ENCODE assay signal across 37 cellular contexts in genomic region chr2:32723467-32724079, GRCh38.
DNase-seq lines count a peak whose midpoint lies in the region; ATAC-seq, FAIRE-seq and TF ChIP-seq lines count a peak whose summit lies in the region.
"Had no signal": no experiment of that assay in that cellular context is flagged by ENCODE, and none has a peak within 500 bp of the region (broad histone marks: within the 10 kb centered on the region; RNA-seq: fewer than 3 reads in every experiment).

No MANE protein-coding gene starts in this region.

- no peak overlapping the region for H2AFZ ChIP-seq in HepG2 (ENCODE audit: low read length)

- TF ChIP-seq EP300 in HepG2 (IDR thresholded peaks at IDR 0.05; ENCODE audit: low read depth in 2 of 2, low read length in 2 of 2) = no peak
- no peak for TF ChIP-seq EP300 in HepG2 (CRISPR knock-in tag; IDR thresholded peaks at IDR 0.05; ENCODE audit: borderline replicate concordance)

- H3K9me3 Mint-ChIP-seq in naive B cell = peaks cover 3 to 10% (median 6%) of the 10 kb centered on the region in 7 donors

- H3K4me1 ChIP-seq in HepG2 (ENCODE audit: insufficient read depth, low read length) (no peaks in the 10 kb centered on the region), right lobe of liver (peaks cover 0 to 11% (median 2%) of the 10 kb centered on the region in 4 donors), A673 (ENCODE audit: insufficient read depth, low read length, poor library complexity, severe bottlenecking) (peaks cover 10% of the 10 kb centered on the region)
- H3K4me1 ChIP-seq: A549; BE2C; BLaER1; BLaER1 treated with 17β-estradiol and CSF1 and Interleukin-3, amounts not matched to agents 10 nM and 100 nM; Caco-2 had no signal

- peaks cover 2 to 12% (median 12%) of the 10 kb centered on the region in 3 donors for H3K4me1 Mint-ChIP-seq in naive B cell
- H3K4me1 Mint-ChIP-seq: B cell, CD14-positive monocyte had no signal

- FAIRE-seq in HepG2 (lab: Jason Lieb, UNC) = no peak
- FAIRE-seq: A204.1, A549, D721Med had no signal

- no peaks in the 10 kb centered on the region for H4K20me1 ChIP-seq in HepG2 (ENCODE audit: insufficient read depth, low read length)
- H4K20me1 ChIP-seq: BLaER1; BLaER1 treated with 17β-estradiol and CSF1 and Interleukin-3, amounts not matched to agents 10 nM and 100 nM had no signal

- no peaks in the 10 kb centered on the region for H3K9me3 ChIP-seq in HepG2 (ENCODE audit: low read length)
- no peaks in the 10 kb centered on the region for H3K9me3 ChIP-seq in right lobe of liver
- no peaks in the 10 kb centered on the region for H3K9me3 ChIP-seq in A673 (ENCODE audit: low read depth, low read length, poor library complexity, severe bottlenecking)
- H3K9me3 ChIP-seq in SK-N-MC (ENCODE audit: low read depth, low read length) = no peaks in the 10 kb centered on the region
- H3K9me3 ChIP-seq: A549, BE2C, Caco-2 had no signal

- H3K4me3 ChIP-seq in HepG2 (replicated peaks in 1 of 3; ENCODE audit: insufficient read depth in 1 of 3, low read depth in 2 of 3, low read length in 3 of 3) = no peak overlapping the region
- no peak overlapping the region for H3K4me3 ChIP-seq in right lobe of liver
- no peak overlapping the region for H3K4me3 ChIP-seq in A673 (ENCODE audit: low read depth, low read length, poor library complexity, severe bottlenecking)
- H3K4me3 ChIP-seq in SK-N-MC = 0 out of 2 replicates have a peak overlapping the region, but pooled peaks have one; percentile 20
- H3K4me3 ChIP-seq: A549; BLaER1; BLaER1 treated with 17β-estradiol and CSF1 and Interleukin-3, amounts not matched to agents 10 nM and 100 nM had no signal

- DNase-seq in HepG2 (ENCODE audit: low spot score) = no peak
- DNase-seq in right lobe of liver = no peak
- peak; percentile 57 for DNase-seq in A673 (ENCODE audit: low spot score)
- DNase-seq in SK-N-MC (ENCODE audit: low read depth, low spot score) = no peak
- DNase-seq in naive B cell = no peak
- DNase-seq in stimulated activated naive CD8-positive, alpha-beta T cell treated with anti-CD3 and anti-CD28 coated beads, Interleukin-15, Interleukin-2, amounts not matched to agents 100 U/mL and 50 U/mL, for 24 hours = no peak
- DNase-seq in cerebellar cortex (ENCODE audit: low spot score) = no peak
- DNase-seq: 8988T; ACHN; AML-193; BE2C; C1 segment of cervical spinal cord; Caco-2; Calu3; CD4-positive, alpha-beta memory T cell; CD4-positive, alpha-beta T cell; CD4-positive, CD25-positive, alpha-beta regulatory T cell; CD8-positive, alpha-beta memory T cell; CD8-positive, alpha-beta T cell; COR-L47; DMS 273 treated with DMSO at 0.1 percent for 48 hours; DMS153; DMS53; DMS79; DMS79 treated with DMSO at 0.1 percent for 48 hours; DND-41; EL had no signal

- WGBS in HepG2 (ENCODE audit: low lambda C conversion rate) = 95% methylated on average over 3 of the region's 3 CpGs
- 83% methylated on average over 1 of the region's 3 CpGs for WGBS in right lobe of liver (ENCODE audit: insufficient coverage, low coverage, low lambda C conversion rate, missing lambda C conversion rate)

- no peak for TF ChIP-seq RAD21 in HepG2 (CRISPR knock-in tag; IDR thresholded peaks at IDR 0.05)

- no peaks in the 10 kb centered on the region for H3K27me3 Mint-ChIP-seq in naive B cell
- H3K27me3 Mint-ChIP-seq: B cell; CD4-positive, alpha-beta memory T cell; CD4-positive, alpha-beta T cell; CD4-positive, CD25-positive, alpha-beta regulatory T cell; CD8-positive, alpha-beta memory T cell had no signal

- no peak for TF ChIP-seq POLR2A in HepG2 (IDR thresholded peaks at IDR 0.05; ENCODE audit: insufficient read depth in 1 of 2, low read depth in 2 of 2, low read length in 2 of 2)
- TF ChIP-seq POLR2A in right lobe of liver (IDR thresholded peaks at IDR 0.05) = no peak

- H3K4me3 Mint-ChIP-seq in naive B cell = peak overlapping the region in 1 of 8 donors; percentile 29
- H3K4me3 Mint-ChIP-seq: B cell; CD14-positive monocyte; CD4-positive, alpha-beta memory T cell; CD4-positive, alpha-beta T cell; CD8-positive, alpha-beta T cell had no signal

- H3K79me2 ChIP-seq in HepG2 (ENCODE audit: insufficient read depth, low read length) = no peaks in the 10 kb centered on the region

- TF ChIP-seq CTCF in HepG2 (CRISPR knock-in tag; IDR thresholded peaks at IDR 0.05) (no peak), right lobe of liver (IDR thresholded peaks at IDR 0.05) (no peak), A673 (conservative IDR thresholded peaks at IDR 0.05; ENCODE audit: low read depth, low read length) (no peak)

- H3K9ac ChIP-seq in HepG2 (ENCODE audit: insufficient read depth, low read depth, low read length) (no peak overlapping the region), SK-N-MC (ENCODE audit: insufficient read length) (no peak overlapping the region)
- H3K9ac ChIP-seq: BLaER1; BLaER1 treated with 17β-estradiol and CSF1 and Interleukin-3, amounts not matched to agents 10 nM and 100 nM had no signal

- H3K27ac Mint-ChIP-seq in naive B cell = peak overlapping the region in 4 of 6 donors; percentile 11 to 97 (median 72)
- H3K27ac Mint-ChIP-seq: B cell; CD4-positive, alpha-beta memory T cell; CD4-positive, alpha-beta T cell; CD8-positive, alpha-beta memory T cell; CD8-positive, alpha-beta T cell had no signal

- H3K4me2 ChIP-seq in HepG2 (ENCODE audit: low read depth, low read length) = no peak overlapping the region
- H3K4me2 ChIP-seq: A549; BLaER1; BLaER1 treated with 17β-estradiol and CSF1 and Interleukin-3, amounts not matched to agents 10 nM and 100 nM had no signal

- no peak for ATAC-seq in HepG2
- no peak for ATAC-seq in right lobe of liver
- no peak for ATAC-seq in naive B cell (ENCODE audit: low read depth in 2 of 2)
- ATAC-seq in stimulated activated naive CD8-positive, alpha-beta T cell treated with anti-CD3 and anti-CD28 coated beads, Interleukin-15, Interleukin-2, amounts not matched to agents 100 U/mL and 50 U/mL, for 24 hours = no peak
- no peak for ATAC-seq in GM19023 (IDR thresholded peaks at IDR 0.05; ENCODE audit: unreplicated experiment)
- ATAC-seq: A549; CD8-positive, alpha-beta T cell had no signal

- H3K36me3 Mint-ChIP-seq in naive B cell = peaks cover 47 to 48% of the 10 kb centered on the region in 2 donors

- H3K36me3 ChIP-seq in HepG2 (replicated peaks in 1 of 2; ENCODE audit: control insufficient read depth in 1 of 2, insufficient read depth in 2 of 2, low read length in 2 of 2) = peaks cover 5 to 30% of the 10 kb centered on the region in 2 experiments
- no peaks in the 10 kb centered on the region for H3K36me3 ChIP-seq in right lobe of liver
- H3K36me3 ChIP-seq in A673 (ENCODE audit: insufficient read depth, low read length, poor library complexity, severe bottlenecking) = no peaks in the 10 kb centered on the region
- peaks cover 16% of the 10 kb centered on the region for H3K36me3 ChIP-seq in SK-N-MC (ENCODE audit: insufficient read depth, low read length)
- H3K36me3 ChIP-seq: BE2C had no signal

- H3K27me3 ChIP-seq in HepG2 (ENCODE audit: control insufficient read depth in 1 of 2, insufficient read depth in 2 of 2, low read length in 2 of 2) (no peaks in the 10 kb centered on the region), right lobe of liver (no peaks in the 10 kb centered on the region), A673 (replicated peaks; ENCODE audit: insufficient read depth, low read depth, low read length, poor library complexity) (no peaks in the 10 kb centered on the region)
- H3K27me3 ChIP-seq: BE2C; BLaER1; BLaER1 treated with 17β-estradiol and CSF1 and Interleukin-3, amounts not matched to agents 10 nM and 100 nM had no signal

- CTCF ChIA-PET in HepG2 (lab: Yijun Ruan, JAX; ENCODE audit: low intra/inter-chr PET ratio, low total read pairs) = no interaction called here
- CTCF ChIA-PET in A673 (lab: Charles Lee) = interaction anchor here (0.6 to 0.7 kb wide), 2 partner anchors 41 to 519 kb away, joined by 3 to 10 read pairs; no protein-coding TSS in a partner anchor

- H3K27ac ChIP-seq in HepG2 (ENCODE audit: extremely low read length, insufficient read depth, low read length) = no peak overlapping the region
- no peak overlapping the region for H3K27ac ChIP-seq in right lobe of liver
- peak overlapping the region; percentile 26 for H3K27ac ChIP-seq in A673 (ENCODE audit: low read depth, low read length, poor library complexity, severe bottlenecking)
- H3K27ac ChIP-seq in SK-N-MC = peak overlapping the region; percentile 84
- H3K27ac ChIP-seq: 22Rv1; A549; BLaER1; BLaER1 treated with 17β-estradiol and CSF1 and Interleukin-3, amounts not matched to agents 10 nM and 100 nM; C4-2B had no signal

- in situ Hi-C loops in HepG2 (cut with HindIII; ENCODE audit: extremely low pct_ligation_motif_present, low pct_unique_long_range_greater_than_20kb) = no loop called here

- no TSS peak for BruUV-seq in HepG2 (replicated peaks; lab: Mats Ljungman, UMichigan)
- no TSS peak for BruUV-seq in A673 (replicated peaks; lab: Mats Ljungman, UMichigan)

- POLR2A ChIA-PET in HepG2 (lab: Yijun Ruan, JAX) = no interaction called here
- POLR2A ChIA-PET in A673 (lab: Charles Lee; ENCODE audit: low non-redundant PET) = no interaction called here

- intact Hi-C loops in HepG2 (cut with micrococcal nuclease; ENCODE audit: unreplicated experiment) (no loop called here), right lobe of liver (cut with DNase I) (no loop called here), A673 (cut with micrococcal nuclease; ENCODE audit: unreplicated experiment) (loop anchor here (5.0 kb wide), 1 partner anchor 166 kb away; no protein-coding TSS in a partner anchor)

TF ChIP-seq in HepG2, 621 proteins besides CTCF, POLR2A, EP300 and RAD21 (continues in another document):
- TF ChIP-seq HNRNPK (IDR thresholded peaks at IDR 0.05; ENCODE audit: low read depth, low read length, poor library complexity, severe bottlenecking) = peak; percentile 88
- TF ChIP-seq PCBP1 (IDR thresholded peaks at IDR 0.05; ENCODE audit: borderline replicate concordance, low read depth, low read length) = 0 out of 2 replicates have a peak, but pooled peaks have one; percentile 53

Comparison
In these comparisons a context has a peak if more than half of its experiments do, and no peak if none do; other contexts are left out.
1. H3K27ac ChIP-seq: peak in A673 (single experiment) and SK-N-MC (single experiment); none in HepG2 (single experiment) and right lobe of liver (0 of 3).